In the genomic region with DNA sequence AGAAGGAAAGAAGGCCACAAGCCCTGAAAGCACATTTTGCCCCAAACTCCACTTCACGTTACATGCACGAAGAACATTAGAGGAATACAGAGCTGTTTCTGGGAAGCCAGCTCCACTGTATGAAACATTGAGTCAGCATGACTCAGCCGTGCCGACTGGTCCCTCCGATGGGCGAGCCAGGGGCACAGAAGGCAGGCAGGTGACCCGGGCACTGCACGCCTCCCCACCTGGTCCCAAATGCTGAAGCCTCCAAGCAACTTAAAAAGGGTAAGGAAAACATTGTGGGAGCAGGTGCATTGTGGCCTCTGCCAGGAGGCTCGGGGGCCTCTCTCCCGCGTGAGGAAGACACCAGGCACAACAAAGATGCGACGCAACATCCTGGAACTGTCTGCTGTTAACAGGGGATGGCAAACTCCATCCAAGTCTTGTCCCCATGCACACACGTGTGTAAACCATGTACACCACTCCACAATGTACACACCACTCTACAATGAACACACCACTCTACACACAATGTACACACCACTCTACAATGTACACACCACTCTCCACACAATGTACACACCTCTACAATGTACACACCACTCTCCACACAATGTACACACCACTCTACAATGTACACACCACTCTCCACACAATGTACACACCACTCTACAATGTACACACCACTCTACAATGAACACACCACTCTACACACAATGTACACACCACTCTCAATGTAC, we compare ENCODE assay signal across 8 cellular contexts.
A peak's percentile ranks its signal among the peaks of the same experiment; 100 is the strongest.
DNase-seq lines count a peak whose midpoint lies in the region; ATAC-seq, FAIRE-seq and TF ChIP-seq lines count a peak whose summit lies in the region.
"Not testable (repeated sequence)": the region's sequence is repeated elsewhere in the genome, so short reads cannot be mapped to it uniquely, and the experiment has no call there.

No MANE protein-coding gene starts in this region.

- TF ChIP-seq POLR2A in endothelial cell of umbilical vein (IDR thresholded peaks at IDR 0.05; ENCODE audit: low read depth, low read length); sigmoid colon (IDR thresholded peaks at IDR 0.05); upper lobe of left lung (IDR thresholded peaks at IDR 0.05): not testable (repeated sequence)

- TF ChIP-seq EP300 in sigmoid colon (IDR thresholded peaks at IDR 0.05): peak in 2 of 4 donors; percentile 36 to 48
- not testable (repeated sequence) for TF ChIP-seq EP300 in upper lobe of left lung (IDR thresholded peaks at IDR 0.05)

- H3K27me3 Mint-ChIP-seq in activated T-cell treated with anti-CD3 and anti-CD28 coated beads, Interleukin-2, amount 50 U/mL, for 72 hours (ENCODE audit: low read depth): not testable (repeated sequence)

- not testable (repeated sequence) for H3K36me3 ChIP-seq in SJSA1; endothelial cell of umbilical vein (ENCODE audit: control insufficient read depth in 2 of 2, extremely low read depth in 1 of 2, insufficient read depth in 2 of 2, low read length in 2 of 2); hepatocyte (replicated peaks; ENCODE audit: insufficient read depth, low read depth); sigmoid colon; upper lobe of left lung

- peak; percentile 63 to 72 for ATAC-seq in activated T-cell treated with anti-CD3 and anti-CD28 coated beads, Interleukin-2, amount 50 U/mL, for 72 hours (replicated peaks in 1 of 2)
- peak in 1 of 2 donors; percentile 52 for ATAC-seq in upper lobe of left lung (ENCODE audit: low FRiP score in 2 of 2)

- H3K9me2 ChIP-seq in hepatocyte (replicated peaks; ENCODE audit: insufficient read depth): not testable (repeated sequence)

- intact Hi-C loops in endothelial cell of umbilical vein (cut with micrococcal nuclease); sigmoid colon (cut with DNase I): not testable (repeated sequence)

- H3K9me3 ChIP-seq in SJSA1 (replicated peaks); endothelial cell of umbilical vein (replicated peaks; ENCODE audit: control insufficient read depth, insufficient read depth, low read length); hepatocyte (ENCODE audit: low read depth); sigmoid colon; upper lobe of left lung: not testable (repeated sequence)

- BruUV-seq in endothelial cell of umbilical vein (replicated peaks; lab: Mats Ljungman, UMichigan): not testable (repeated sequence)

- not testable (repeated sequence) for H3K27me3 ChIP-seq in SJSA1 (replicated peaks); endothelial cell of umbilical vein (ENCODE audit: control insufficient read depth in 2 of 2, insufficient read depth in 2 of 2, low read length in 2 of 2); hepatocyte; sigmoid colon; upper lobe of left lung

- DNase-seq in Caki2 (ENCODE audit: low read depth) (peak; percentile 65), M059J (ENCODE audit: low read depth) (peak; percentile 83), SJSA1 (ENCODE audit: low read depth in 1 of 2, low spot score in 2 of 2) (peak; percentile 65 to 72), endothelial cell of umbilical vein (ENCODE audit: low read depth, low spot score) (peak; percentile 7), sigmoid colon (peak; percentile 83), upper lobe of left lung (peak in 1 of 2 donors; percentile 72)
- DNase-seq in activated T-cell treated with anti-CD3 and anti-CD28 coated beads, Interleukin-2, amount 50 U/mL, for 72 hours: peak; percentile 62 to 76
- DNase-seq in hepatocyte (ENCODE audit: low spot score): not testable (repeated sequence)

- in situ Hi-C loops in Caki2 (cut with HindIII; ENCODE audit: low pct_unique_long_range_greater_than_20kb, low sequenced_read_pairs): not testable (repeated sequence)

- FAIRE-seq in endothelial cell of umbilical vein (lab: Jason Lieb, UNC): not testable (repeated sequence)

- POLR2A ChIA-PET in endothelial cell of umbilical vein (lab: Charles Lee): not testable (repeated sequence)

- H3K4me1 ChIP-seq in SJSA1 (replicated peaks) (peaks cover 45% of the 10 kb centered on the region), hepatocyte (ENCODE audit: insufficient read depth) (peaks cover 21% of the 10 kb centered on the region), sigmoid colon (peaks cover 0 to 86% (median 79%) of the 10 kb centered on the region in 4 donors), upper lobe of left lung (peaks cover 26 to 30% (median 29%) of the 10 kb centered on the region in 4 donors)
- H3K4me1 ChIP-seq in endothelial cell of umbilical vein (ENCODE audit: control insufficient read depth, extremely low read depth, insufficient read depth, low read length): not testable (repeated sequence)

- H3K27ac Mint-ChIP-seq in activated T-cell treated with anti-CD3 and anti-CD28 coated beads, Interleukin-2, amount 50 U/mL, for 72 hours: not testable (repeated sequence)

- H3K4me2 ChIP-seq in endothelial cell of umbilical vein (ENCODE audit: insufficient read depth, low read length); hepatocyte: not testable (repeated sequence)

- not testable (repeated sequence) for H3K4me3 Mint-ChIP-seq in activated T-cell treated with anti-CD3 and anti-CD28 coated beads, Interleukin-2, amount 50 U/mL, for 72 hours

- not testable (repeated sequence) for H3K9ac ChIP-seq in endothelial cell of umbilical vein (replicated peaks; ENCODE audit: extremely low read depth, insufficient read depth, low read length)

- H2AFZ ChIP-seq in endothelial cell of umbilical vein (ENCODE audit: low read depth, low read length); hepatocyte: not testable (repeated sequence)

- not testable (repeated sequence) for H3K9me1 ChIP-seq in endothelial cell of umbilical vein (replicated peaks; ENCODE audit: control insufficient read depth, extremely low read depth, insufficient read depth, low read length)

- not testable (repeated sequence) for H3K36me3 Mint-ChIP-seq in activated T-cell treated with anti-CD3 and anti-CD28 coated beads, Interleukin-2, amount 50 U/mL, for 72 hours (ENCODE audit: insufficient read depth in 2 of 2)

- CTCF ChIA-PET in endothelial cell of umbilical vein (lab: Charles Lee): interaction anchor here (0.6 to 1.3 kb wide), 2 partner anchors 28 to 30 kb away, joined by 3 read pairs; no protein-coding TSS in a partner anchor

- not testable (repeated sequence) for H4K20me1 ChIP-seq in endothelial cell of umbilical vein (replicated peaks; ENCODE audit: control insufficient read depth, extremely low read depth, insufficient read depth, low read length); hepatocyte (ENCODE audit: insufficient read depth, poor library complexity, severe bottlenecking)

- not testable (repeated sequence) for TF ChIP-seq CTCF in endothelial cell of umbilical vein (IDR thresholded peaks at IDR 0.05; ENCODE audit: extremely low read depth in 1 of 2, insufficient read depth in 1 of 2, low read depth in 1 of 2, low read length in 2 of 2); hepatocyte (IDR thresholded peaks at IDR 0.05; ENCODE audit: poor library complexity); sigmoid colon (IDR thresholded peaks at IDR 0.05); upper lobe of left lung (IDR thresholded peaks at IDR 0.05)

- not testable (repeated sequence) for H3K4me3 ChIP-seq in SJSA1; endothelial cell of umbilical vein (replicated peaks in 1 of 3; ENCODE audit: insufficient read depth in 1 of 3, low read depth in 1 of 3, low read length in 3 of 3); hepatocyte; sigmoid colon; upper lobe of left lung

- dilution Hi-C loops in endothelial cell of umbilical vein (cut with MboI; ENCODE audit: extremely low pct_ligation_motif_present, low sequenced_read_pairs): not testable (repeated sequence)

- peak overlapping the region; percentile 56 for H3K27ac ChIP-seq in SJSA1
- not testable (repeated sequence) for H3K27ac ChIP-seq in endothelial cell of umbilical vein (ENCODE audit: insufficient read depth, low read depth, low read length)
- H3K27ac ChIP-seq in hepatocyte: peak overlapping the region; percentile 56
- H3K27ac ChIP-seq in sigmoid colon: peak overlapping the region; percentile 58 to 89 (median 76)
- peak overlapping the region in 3 of 4 donors; percentile 14 to 58 (median 32) for H3K27ac ChIP-seq in upper lobe of left lung

- not testable (repeated sequence) for H3K79me2 ChIP-seq in endothelial cell of umbilical vein (ENCODE audit: control insufficient read depth, insufficient read depth, low read length)
- H3K79me2 ChIP-seq in hepatocyte: peaks cover 63% of the 10 kb centered on the region

- 86% methylated on average over 14 of the region's 14 CpGs for WGBS in hepatocyte (ENCODE audit: low lambda C conversion rate, missing lambda C conversion rate)
- 70 to 76% methylated on average over 14 of the region's 14 CpGs for WGBS in sigmoid colon, 2 donors
- 77 to 85% methylated on average over 14 of the region's 14 CpGs for WGBS in upper lobe of left lung, 2 donors

- H3K4me1 Mint-ChIP-seq in activated T-cell treated with anti-CD3 and anti-CD28 coated beads, Interleukin-2, amount 50 U/mL, for 72 hours (ENCODE audit: low read depth): peaks cover 34% of the 10 kb centered on the region

- H3K9me3 Mint-ChIP-seq in activated T-cell treated with anti-CD3 and anti-CD28 coated beads, Interleukin-2, amount 50 U/mL, for 72 hours: not testable (repeated sequence)

TF ChIP-seq in endothelial cell of umbilical vein, 7 proteins besides CTCF, POLR2A, EP300 and RAD21:
- TF ChIP-seq FOS (IDR thresholded peaks at IDR 0.05; ENCODE audit: borderline replicate concordance, insufficient read depth, low read length): peak; percentile 35
